1 cellular context compared by ENCODE assay signal in the genomic region with DNA sequence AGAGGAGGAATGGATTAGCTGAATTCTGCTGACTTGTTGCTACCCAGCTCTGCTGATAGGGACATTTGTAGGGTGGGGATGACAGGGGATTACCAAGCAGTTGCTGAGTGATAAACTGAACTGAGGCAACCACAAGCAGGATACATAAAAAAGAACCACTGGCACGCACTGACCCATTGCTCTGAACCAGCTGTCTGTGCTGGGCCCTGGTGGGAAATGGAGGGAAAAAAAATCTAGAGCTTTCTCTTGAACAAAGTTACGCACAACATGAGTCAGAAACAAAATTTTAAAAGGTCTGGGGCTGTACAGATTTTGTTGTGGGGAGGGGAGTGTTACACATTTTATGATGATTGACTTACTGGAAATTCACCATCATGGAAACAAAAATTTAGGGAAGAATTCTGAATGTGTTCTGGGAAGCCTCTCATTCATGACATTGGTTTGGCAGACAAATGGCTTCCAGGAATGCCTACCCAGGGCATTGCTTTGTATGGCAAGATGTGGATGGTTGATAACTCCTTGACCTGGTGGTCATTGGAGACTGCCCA.
TF ChIP-seq lines count a peak whose summit lies in the region.

No MANE protein-coding gene starts in this region.

TF ChIP-seq in GM12878, 131 proteins besides CTCF, POLR2A, EP300 and RAD21 (continued from another document):
- no peak for TF ChIP-seq NKRF (conservative IDR thresholded peaks at IDR 0.05)
- TF ChIP-seq ZNF207 (IDR thresholded peaks at IDR 0.05; ENCODE audit: borderline replicate concordance), result no peak
- TF ChIP-seq, protein P1, sequence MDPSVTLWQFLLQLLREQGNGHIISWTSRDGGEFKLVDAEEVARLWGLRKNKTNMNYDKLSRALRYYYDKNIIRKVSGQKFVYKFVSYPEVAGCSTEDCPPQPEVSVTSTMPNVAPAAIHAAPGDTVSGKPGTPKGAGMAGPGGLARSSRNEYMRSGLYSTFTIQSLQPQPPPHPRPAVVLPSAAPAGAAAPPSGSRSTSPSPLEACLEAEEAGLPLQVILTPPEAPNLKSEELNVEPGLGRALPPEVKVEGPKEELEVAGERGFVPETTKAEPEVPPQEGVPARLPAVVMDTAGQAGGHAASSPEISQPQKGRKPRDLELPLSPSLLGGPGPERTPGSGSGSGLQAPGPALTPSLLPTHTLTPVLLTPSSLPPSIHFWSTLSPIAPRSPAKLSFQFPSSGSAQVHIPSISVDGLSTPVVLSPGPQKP (IDR thresholded peaks at IDR 0.05; ENCODE audit: low read depth, low read length), result no peak
- TF ChIP-seq SIX5 (IDR thresholded peaks at IDR 0.05; ENCODE audit: low read depth, low read length, severe bottlenecking), result no peak
- no peak for TF ChIP-seq ASH2L (IDR thresholded peaks at IDR 0.05; ENCODE audit: borderline replicate concordance, low read depth)
- TF ChIP-seq ESRRA (IDR thresholded peaks at IDR 0.05; ENCODE audit: low read length), result no peak
- TF ChIP-seq TCF7 (IDR thresholded peaks at IDR 0.05; ENCODE audit: borderline replicate concordance), result peak; percentile 63; the same call in 1 of the 2 replicates
- TF ChIP-seq ATF2 (IDR thresholded peaks at IDR 0.05; ENCODE audit: low read length), result peak; percentile 91
- no peak for TF ChIP-seq GATAD2B (conservative IDR thresholded peaks at IDR 0.05; ENCODE audit: low read depth)
- no peak for TF ChIP-seq NFYA (IDR thresholded peaks at IDR 0.05; ENCODE audit: borderline replicate concordance, low read depth, low read length)
- TF ChIP-seq BRCA1 (IDR thresholded peaks at IDR 0.05; ENCODE audit: low read depth, low read length), result no peak
- TF ChIP-seq JUND (IDR thresholded peaks at IDR 0.05; ENCODE audit: low read depth, low read length), result peak; percentile 36; the same call in 1 of the 2 replicates
- peak; percentile 98 for TF ChIP-seq RUNX3 (IDR thresholded peaks at IDR 0.05; ENCODE audit: low read length)
- TF ChIP-seq CBX5 (IDR thresholded peaks at IDR 0.05; ENCODE audit: low read depth), result 0 out of 2 replicates have a peak, but pooled peaks have one; percentile 66
- no peak; the same call in 1 of the 2 replicates for TF ChIP-seq POLR2AphosphoS5 (IDR thresholded peaks at IDR 0.05; ENCODE audit: low read length)
- no peak for TF ChIP-seq NFXL1 (IDR thresholded peaks at IDR 0.05; ENCODE audit: borderline replicate concordance)
- no peak for TF ChIP-seq STAT3 (IDR thresholded peaks at IDR 0.05; ENCODE audit: low read depth, low read length)
- TF ChIP-seq IKZF2 (IDR thresholded peaks at IDR 0.05), result peak; percentile 83 to 91
- TF ChIP-seq IRF3 (IDR thresholded peaks at IDR 0.05), result no peak
- no peak for TF ChIP-seq MEF2B (IDR thresholded peaks at IDR 0.05; ENCODE audit: partially characterized antibody, poor library complexity, severe bottlenecking)
- no peak for TF ChIP-seq RB1 (IDR thresholded peaks at IDR 0.05; ENCODE audit: borderline replicate concordance)
- peak; percentile 86 for TF ChIP-seq POU2F2 (IDR thresholded peaks at IDR 0.05; ENCODE audit: borderline replicate concordance, low read depth, low read length)
- TF ChIP-seq, protein P2, sequence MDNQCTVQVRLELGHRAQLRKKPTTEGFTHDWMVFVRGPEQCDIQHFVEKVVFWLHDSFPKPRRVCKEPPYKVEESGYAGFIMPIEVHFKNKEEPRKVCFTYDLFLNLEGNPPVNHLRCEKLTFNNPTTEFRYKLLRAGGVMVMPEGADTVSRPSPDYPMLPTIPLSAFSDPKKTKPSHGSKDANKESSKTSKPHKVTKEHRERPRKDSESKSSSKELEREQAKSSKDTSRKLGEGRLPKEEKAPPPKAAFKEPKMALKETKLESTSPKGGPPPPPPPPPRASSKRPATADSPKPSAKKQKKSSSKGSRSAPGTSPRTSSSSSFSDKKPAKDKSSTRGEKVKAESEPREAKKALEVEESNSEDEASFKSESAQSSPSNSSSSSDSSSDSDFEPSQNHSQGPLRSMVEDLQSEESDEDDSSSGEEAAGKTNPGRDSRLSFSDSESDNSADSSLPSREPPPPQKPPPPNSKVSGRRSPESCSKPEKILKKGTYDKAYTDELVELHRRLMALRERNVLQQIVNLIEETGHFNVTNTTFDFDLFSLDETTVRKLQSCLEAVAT (IDR thresholded peaks at IDR 0.05), result no peak
- TF ChIP-seq MTA3 (IDR thresholded peaks at IDR 0.05; ENCODE audit: borderline replicate concordance, low read length), result no peak
